In genomic region chr3:35944915-35945710, GRCh38 we compare ENCODE assay signal across 1 cellular context.
TF ChIP-seq lines count a peak whose summit lies in the region.

No MANE protein-coding gene starts in this region.

TF ChIP-seq in IMR-90, 13 proteins besides CTCF, POLR2A, EP300 and RAD21 (continued from another document):
- no peak for TF ChIP-seq USF2 (IDR thresholded peaks at IDR 0.05; ENCODE audit: low read depth, low read length)
- TF ChIP-seq MAZ (IDR thresholded peaks at IDR 0.05; ENCODE audit: borderline replicate concordance, low read depth, low read length): no peak
- no peak for TF ChIP-seq MXI1 (IDR thresholded peaks at IDR 0.05; ENCODE audit: borderline replicate concordance, low read depth, low read length)
- no peak for TF ChIP-seq NFE2L2 (IDR thresholded peaks at IDR 0.05; ENCODE audit: low read depth, low read length)
- no peak for TF ChIP-seq SMC3 (IDR thresholded peaks at IDR 0.05; ENCODE audit: low read depth, low read length)
